In genomic region chr17:18184143-18185007, GRCh38 we compare ENCODE assay signal across 8 cellular contexts. TPM values are rescaled to one million over a fixed set of nuclear protein-coding genes. Genes with fewer than 3 reads are reported as not detected.
DNase-seq lines count a peak whose midpoint lies in the region; TF ChIP-seq lines count a peak whose summit lies in the region.

No MANE protein-coding gene starts in this region.

- H2AFZ ChIP-seq in trophoblast cell (ENCODE audit: insufficient read depth, low read length, poor library complexity): peak overlapping the region; percentile 28

- no peaks in the 10 kb centered on the region for H3K27me3 ChIP-seq in Caco-2 (replicated peaks; ENCODE audit: control insufficient read depth, insufficient read depth, low read length)
- H3K27me3 ChIP-seq in trophoblast cell (ENCODE audit: insufficient read depth, low read length): no peaks in the 10 kb centered on the region
- H3K27me3 ChIP-seq in transverse colon: no peaks in the 10 kb centered on the region

- no peaks in the 10 kb centered on the region for H3K27me3 Mint-ChIP-seq in Caco-2 (ENCODE audit: insufficient read depth, unreplicated experiment)
- H3K27me3 Mint-ChIP-seq in glutamatergic neuron (ENCODE audit: unreplicated experiment): peaks cover 4% of the 10 kb centered on the region

- no peak overlapping the region for H3K23ac ChIP-seq in trophoblast cell (ENCODE audit: low read length)

- no peak overlapping the region for H2BK12ac ChIP-seq in trophoblast cell (ENCODE audit: low read length)

- H3K4me1 ChIP-seq in Caco-2 (peaks cover 30% of the 10 kb centered on the region), trophoblast cell (ENCODE audit: control insufficient read depth in 1 of 2, insufficient read depth in 2 of 2, low read length in 2 of 2) (peaks cover 25 to 36% of the 10 kb centered on the region in 2 experiments), transverse colon (peaks cover 41 to 61% (median 58%) of the 10 kb centered on the region in 4 donors)

- H3K4me3 ChIP-seq in Caco-2 (ENCODE audit: low read depth, low read length) (peak overlapping the region; percentile 75), HFF-Myc (replicated peaks; ENCODE audit: low read depth, low read length) (peak overlapping the region; percentile 94), trophoblast cell (ENCODE audit: low read depth, low read length) (peak overlapping the region; percentile 80), transverse colon (peak overlapping the region; percentile 81 to 99 (median 86))

- peak overlapping the region; percentile 71 for H3K4ac ChIP-seq in trophoblast cell (ENCODE audit: low read depth, low read length)

- peaks cover 13% of the 10 kb centered on the region for H3K79me1 ChIP-seq in trophoblast cell (ENCODE audit: low read length)

- H3K9me3 ChIP-seq in Caco-2 (no peaks in the 10 kb centered on the region), trophoblast cell (ENCODE audit: insufficient read depth, low read depth, low read length) (no peaks in the 10 kb centered on the region), transverse colon (no peaks in the 10 kb centered on the region)

- H3K9ac ChIP-seq in trophoblast cell (ENCODE audit: low read length): peak overlapping the region; percentile 61

- H3K9me3 Mint-ChIP-seq in Caco-2 (ENCODE audit: unreplicated experiment) (no peaks in the 10 kb centered on the region), glutamatergic neuron (ENCODE audit: unreplicated experiment) (peaks cover 7% of the 10 kb centered on the region)

- TF ChIP-seq POLR2A in transverse colon (IDR thresholded peaks at IDR 0.05): peak; percentile 43

- peaks cover 37% of the 10 kb centered on the region for H3K79me2 ChIP-seq in trophoblast cell (ENCODE audit: control insufficient read depth, insufficient read depth, low read length, poor library complexity)

- H2BK120ac ChIP-seq in trophoblast cell (ENCODE audit: insufficient read depth, low read length, poor library complexity): peak overlapping the region; percentile 43

- WGBS in trophoblast cell (ENCODE audit: extremely low coverage, insufficient coverage, insufficient read length): no CpG with 5 or more reads among the region's 91 CpGs
- WGBS in transverse colon (ENCODE audit: low coverage in 1 of 2), 2 donors: 0% methylated on average over 13 to 28 of the region's 91 CpGs

- peak overlapping the region; percentile 85 for H3K4me3 Mint-ChIP-seq in Caco-2 (ENCODE audit: unreplicated experiment)
- peak overlapping the region; percentile 87 for H3K4me3 Mint-ChIP-seq in glutamatergic neuron (ENCODE audit: unreplicated experiment)

- H4K8ac ChIP-seq in trophoblast cell (ENCODE audit: low read depth, low read length): peak overlapping the region; percentile 78

- peak overlapping the region; percentile 98 for H3K27ac Mint-ChIP-seq in Caco-2 (ENCODE audit: unreplicated experiment)
- H3K27ac Mint-ChIP-seq in glutamatergic neuron (ENCODE audit: unreplicated experiment): peak overlapping the region; percentile 22

- in situ Hi-C loops in transverse colon (cut with MboI; ENCODE audit: low pct_ligation_motif_present in 1 of 4, low pct_unique_long_range_greater_than_20kb in 1 of 4, low sequenced_read_pairs in 3 of 4): no loop called here

- H3K36me3 Mint-ChIP-seq in Caco-2 (ENCODE audit: insufficient read depth, unreplicated experiment): peaks cover 45% of the 10 kb centered on the region
- H3K36me3 Mint-ChIP-seq in glutamatergic neuron (ENCODE audit: unreplicated experiment): no peaks in the 10 kb centered on the region

- CTCF ChIA-PET in Caco-2 (lab: Charles Lee): interaction anchor here (1.1 to 1.5 kb wide), 3 partner anchors 7 to 130 kb away, joined by 4 to 6 read pairs (median 4); partner anchors contain the start of genes SMCR8 and TOP3A

- BruUV-seq in Caco-2 (replicated peaks; lab: Mats Ljungman, UMichigan): no TSS peak

- H3K36me3 ChIP-seq in Caco-2 (ENCODE audit: control insufficient read depth, insufficient read depth, low read length): peaks cover 11% of the 10 kb centered on the region
- peaks cover 9 to 10% of the 10 kb centered on the region in 2 experiments for H3K36me3 ChIP-seq in trophoblast cell (ENCODE audit: control insufficient read depth in 1 of 2, insufficient read depth in 2 of 2, low read length in 2 of 2)
- H3K36me3 ChIP-seq in transverse colon: no peaks in the 10 kb centered on the region

- H4K12ac ChIP-seq in trophoblast cell (ENCODE audit: low read depth, low read length): no peak overlapping the region

- H4K91ac ChIP-seq in trophoblast cell (ENCODE audit: low read depth, low read length): peak overlapping the region; percentile 67

- H3K27ac ChIP-seq in trophoblast cell (ENCODE audit: low read depth, low read length) (peak overlapping the region; percentile 82), transverse colon (peak overlapping the region; percentile 97 to 100 (median 98))

- DNase-seq in Caco-2 (peak; percentile 52 to 55), HFF-Myc (ENCODE audit: extremely low read depth, low read depth) (no peak), RKO (ENCODE audit: low spot score) (peak; percentile 61), glutamatergic neuron (peak; percentile 46), trophoblast cell (peak; percentile 46 to 61), transverse colon (peak; percentile 57), NK-92 (lab: John Stamatoyannopoulos, UW; ENCODE audit: unreplicated experiment) (no peak)
- peak; percentile 75 for DNase-seq in activated naive CD4-positive, alpha-beta T cell treated with anti-CD3 and anti-CD28 coated beads, Interleukin-2, amount 50 U/mL, for 16 hours

- no peak for TF ChIP-seq EP300 in transverse colon (IDR thresholded peaks at IDR 0.05; ENCODE audit: low read depth)

- TF ChIP-seq CTCF in Caco-2 (IDR thresholded peaks at IDR 0.05; ENCODE audit: insufficient read depth in 1 of 2, low read depth in 1 of 2, low read length in 1 of 2, severe bottlenecking in 1 of 2, unreplicated experiment in 1 of 2) (peak in 1 of 2 experiments; percentile 12), HFF-Myc (IDR thresholded peaks at IDR 0.05; ENCODE audit: low read depth, low read length, missing control alignments) (no peak), glutamatergic neuron (IDR thresholded peaks at IDR 0.05; ENCODE audit: partially characterized antibody, unreplicated experiment) (no peak), transverse colon (IDR thresholded peaks at IDR 0.05) (peak in 1 of 5 experiments; percentile 25)

- H3K4me1 Mint-ChIP-seq in Caco-2 (ENCODE audit: low read depth, unreplicated experiment) (peaks cover 26% of the 10 kb centered on the region), glutamatergic neuron (ENCODE audit: low read depth, unreplicated experiment) (peaks cover 18% of the 10 kb centered on the region)

- peak overlapping the region; percentile 82 for H3K14ac ChIP-seq in trophoblast cell (ENCODE audit: low read length)

- H3K4me2 ChIP-seq in trophoblast cell (ENCODE audit: low read length): peak overlapping the region; percentile 82

- peak overlapping the region; percentile 70 for H3K18ac ChIP-seq in trophoblast cell (ENCODE audit: low read length)

- intact Hi-C loops in Caco-2 (cut with micrococcal nuclease; ENCODE audit: unreplicated experiment) (loop anchor here (2.0 to 5.0 kb wide), 3 partner anchors 73 to 178 kb away; partner anchors contain the start of genes FLII, SHMT1, SMCR8 and TOP3A), transverse colon (cut with DNase I; ENCODE audit: low total_unique reads) (no loop called here)

- H2AK5ac ChIP-seq in trophoblast cell (ENCODE audit: low read length): peak overlapping the region; percentile 0

- POLR2A ChIA-PET in Caco-2 (lab: Charles Lee): interaction anchor here (0.6 to 2.0 kb wide), 5 partner anchors 9 to 953 kb away, joined by 3 to 10 read pairs (median 6); partner anchors contain the start of gene TOP3A

- peak overlapping the region; percentile 70 for H2BK5ac ChIP-seq in trophoblast cell (ENCODE audit: low read depth, low read length, poor library complexity)

RNA-seq across cellular contexts. Expression of gene ALKBH5, which starts 0.7 kb away (rescaled TPM):
- 99.0 and 101 TPM in 2 replicates for total RNA-seq in Caco-2 (2022)
- 62.7 TPM for total RNA-seq in glutamatergic neuron (ENCODE audit: unreplicated experiment)
- 69.9 and 71.0 TPM in 2 replicates for polyA plus RNA-seq in trophoblast cell (2013)
- 100 to 1,000 TPM in 2 of 4 donors, 10 to 100 TPM in 2; 69.2 to 109 (median 88.4) TPM for total RNA-seq in transverse colon

RNA-seq across cellular contexts. Expression of gene LLGL1, which starts 41.1 kb away (rescaled TPM):
- total RNA-seq in Caco-2 (2022) (39.5 and 41.3 TPM in 2 replicates), glutamatergic neuron (ENCODE audit: unreplicated experiment) (84.6 TPM), transverse colon (10 to 100 TPM; 11.1 to 18.0 (median 14.9) TPM)
- polyA plus RNA-seq in trophoblast cell (2013): 21.5 and 21.7 TPM in 2 replicates

Comparison
In these comparisons a context has a peak if more than half of its experiments do, and no peak if none do; other contexts are left out.
1. DNase-seq: peak in Caco-2 (2 of 2), RKO (single experiment), activated naive CD4-positive, alpha-beta T cell treated with anti-CD3 and anti-CD28 coated beads, Interleukin-2, amount 50 U/mL, for 16 hours (single experiment), glutamatergic neuron (single experiment), trophoblast cell (2 of 2) and transverse colon (single experiment); none in HFF-Myc (single experiment) and NK-92 (single experiment).
2. Peak in every context shown above with its lines, with median percentiles within 50 percentile points of each other: H3K4me3 ChIP-seq.